ENCODE assay signal across 14 cellular contexts in the genomic region with DNA sequence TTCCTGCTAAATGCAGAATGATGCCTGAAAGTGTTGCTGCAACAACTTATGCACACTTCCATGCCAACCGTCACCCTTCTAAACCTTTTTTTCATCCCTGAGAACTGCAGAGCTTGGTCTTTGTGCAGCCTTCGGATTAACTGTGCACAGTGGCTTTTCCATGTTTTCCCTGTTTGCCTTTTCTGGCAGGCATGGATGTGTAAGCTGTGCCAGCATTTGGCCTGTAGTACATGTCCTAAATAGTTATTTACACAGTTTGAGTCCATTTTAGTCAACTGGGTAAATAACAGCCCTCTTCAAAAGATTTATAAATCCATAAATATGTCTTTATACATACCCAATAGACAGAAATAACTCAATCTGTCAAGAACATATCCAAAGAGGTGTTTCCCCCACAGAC. TPM values are rescaled to one million over a fixed set of nuclear protein-coding genes. Genes with fewer than 3 reads are reported as not detected.
"Had no signal": no experiment of that assay in that cellular context is flagged by ENCODE, and none has a peak within 500 bp of the region (broad histone marks: within the 10 kb centered on the region; RNA-seq: fewer than 3 reads in every experiment).

No MANE protein-coding gene starts in this region.

- DNase-seq: activated CD4-positive, alpha-beta T cell treated with anti-CD3 and anti-CD28 coated beads, Interleukin-2, amount 10 ng/mL, durations not matched to agents 7 days and 5 days; activated CD4-positive, CD25-positive, alpha-beta regulatory T cell; activated CD8-positive, alpha-beta memory T cell treated with anti-CD3 and anti-CD28 coated beads for 24 hours; activated naive CD4-positive, alpha-beta T cell treated with anti-CD3 and anti-CD28 coated beads for 36 hours; central memory CD4-positive, alpha-beta T cell; effector memory CD4-positive, alpha-beta T cell; gastrocnemius medialis; islet precursor cell; left ventricle myocardium inferior; right cardiac atrium; T-helper 17 cell; trophoblast cell had no signal

- H3K36me3 Mint-ChIP-seq: stimulated activated effector memory CD8-positive, alpha-beta T cell treated with anti-CD3 and anti-CD28 coated beads, Interleukin-12 subunit alpha, Interleukin-12 subunit beta, amount 100 ng/mL, for 72 hours had no signal

- H3K9me3 ChIP-seq: gastrocnemius medialis, left ventricle myocardium inferior had no signal

- H3K4me1 Mint-ChIP-seq: activated CD4-positive, alpha-beta T cell treated with anti-CD3 and anti-CD28 coated beads, Interleukin-2, amount 10 ng/mL, durations not matched to agents 7 days and 5 days; stimulated activated effector memory CD8-positive, alpha-beta T cell treated with anti-CD3 and anti-CD28 coated beads, Interleukin-12 subunit alpha, Interleukin-12 subunit beta, amount 100 ng/mL, for 72 hours; T-helper 17 cell had no signal

- H3K4me3 Mint-ChIP-seq: activated CD4-positive, alpha-beta T cell treated with anti-CD3 and anti-CD28 coated beads, Interleukin-2, amount 10 ng/mL, durations not matched to agents 7 days and 5 days; activated naive CD4-positive, alpha-beta T cell treated with anti-CD3 and anti-CD28 coated beads for 36 hours; stimulated activated effector memory CD8-positive, alpha-beta T cell treated with anti-CD3 and anti-CD28 coated beads, Interleukin-12 subunit alpha, Interleukin-12 subunit beta, amount 100 ng/mL, for 72 hours; T-helper 17 cell had no signal

- H3K4me3 ChIP-seq: gastrocnemius medialis, left ventricle myocardium inferior had no signal

- H3K36me3 ChIP-seq: gastrocnemius medialis had no signal

- H3K27ac ChIP-seq: gastrocnemius medialis, left ventricle myocardium inferior, parathyroid adenoma had no signal

- H3K27me3 Mint-ChIP-seq: activated CD4-positive, alpha-beta T cell treated with anti-CD3 and anti-CD28 coated beads, Interleukin-2, amount 10 ng/mL, durations not matched to agents 7 days and 5 days had no signal

- ATAC-seq: gastrocnemius medialis; stimulated activated effector memory CD8-positive, alpha-beta T cell treated with anti-CD3 and anti-CD28 coated beads, Interleukin-12 subunit alpha, Interleukin-12 subunit beta, amount 100 ng/mL, for 72 hours; T-helper 17 cell had no signal

- H3K9me3 Mint-ChIP-seq: activated CD4-positive, alpha-beta T cell treated with anti-CD3 and anti-CD28 coated beads, Interleukin-2, amount 10 ng/mL, durations not matched to agents 7 days and 5 days; activated naive CD4-positive, alpha-beta T cell treated with anti-CD3 and anti-CD28 coated beads for 36 hours; stimulated activated effector memory CD8-positive, alpha-beta T cell treated with anti-CD3 and anti-CD28 coated beads, Interleukin-12 subunit alpha, Interleukin-12 subunit beta, amount 100 ng/mL, for 72 hours had no signal

- H3K27me3 ChIP-seq: gastrocnemius medialis had no signal

- H3K27ac Mint-ChIP-seq: activated CD4-positive, alpha-beta T cell treated with anti-CD3 and anti-CD28 coated beads, Interleukin-2, amount 10 ng/mL, durations not matched to agents 7 days and 5 days; activated naive CD4-positive, alpha-beta T cell treated with anti-CD3 and anti-CD28 coated beads for 36 hours; stimulated activated effector memory CD8-positive, alpha-beta T cell treated with anti-CD3 and anti-CD28 coated beads, Interleukin-12 subunit alpha, Interleukin-12 subunit beta, amount 100 ng/mL, for 72 hours; T-helper 17 cell had no signal

RNA-seq across cellular contexts. Expression of a gene that starts 31.5 kb away (rescaled TPM):
- total RNA-seq: activated CD4-positive, alpha-beta T cell treated with anti-CD3 and anti-CD28 coated beads, Interleukin-2, amount 10 ng/mL, durations not matched to agents 7 days and 5 days; activated naive CD4-positive, alpha-beta T cell treated with anti-CD3 and anti-CD28 coated beads for 36 hours had no signal
